Comparison of ENCODE assay signal across 30 cellular contexts in genomic region chr5:96014395-96014794, GRCh38.
"Had no signal": no experiment of that assay in that cellular context is flagged by ENCODE, and none has a peak within 500 bp of the region (broad histone marks: within the 10 kb centered on the region; RNA-seq: fewer than 3 reads in every experiment).

No MANE protein-coding gene starts in this region.

- H3K27me3 ChIP-seq: ascending aorta had no signal

- H2AFZ ChIP-seq: PC-9 had no signal

- H3K27ac ChIP-seq: ascending aorta, PC-9 had no signal

- H3K4me3 Mint-ChIP-seq: activated CD4-positive, alpha-beta T cell treated with anti-CD3 and anti-CD28 coated beads for 36 hours; activated CD4-positive, alpha-beta T cell treated with anti-CD3 and anti-CD28 coated beads, Interleukin-2, amount 10 ng/mL, durations not matched to agents 7 days and 5 days; activated CD8-positive, alpha-beta T cell treated with anti-CD3 and anti-CD28 coated beads, Interleukin-2, amount 10 ng/mL, durations not matched to agents 7 days and 5 days; activated naive CD4-positive, alpha-beta T cell treated with anti-CD3 and anti-CD28 coated beads, Interleukin-2, amount 50 U/mL, for 24 hours; activated naive CD8-positive, alpha-beta T cell treated with anti-CD3 and anti-CD28 coated beads, Interleukin-2, amount 10 ng/mL, durations not matched to agents 7 days and 5 days; activated T-cell treated with anti-CD3 and anti-CD28 coated beads, Interleukin-2, amount 50 U/mL, for 24 hours; T-helper 2 cell treated with Interferon-gamma antibody and Interleukin-4, amounts not matched to agents 5 μg/mL and 100 μg/mL, for 36 hours; WTC11 had no signal

- ATAC-seq: activated CD4-positive, alpha-beta T cell treated with anti-CD3 and anti-CD28 coated beads for 36 hours; activated CD4-positive, CD25-positive, alpha-beta regulatory T cell treated with anti-CD3 and anti-CD28 coated beads, Interleukin-2, amount 50 U/mL, for 24 hours; activated CD8-positive, alpha-beta T cell treated with anti-CD3 and anti-CD28 coated beads, Interleukin-2, amount 10 ng/mL, durations not matched to agents 7 days and 5 days; WTC11 had no signal

- H3K4me1 Mint-ChIP-seq: activated CD4-positive, alpha-beta T cell treated with anti-CD3 and anti-CD28 coated beads for 36 hours; activated naive CD4-positive, alpha-beta T cell treated with anti-CD3 and anti-CD28 coated beads, Interleukin-2, amount 50 U/mL, for 24 hours; WTC11 had no signal

- H3K4me3 ChIP-seq: ascending aorta, PC-9 had no signal

- DNase-seq: activated CD4-positive, alpha-beta T cell treated with anti-CD3 and anti-CD28 coated beads for 36 hours; activated CD4-positive, alpha-beta T cell treated with anti-CD3 and anti-CD28 coated beads, Interleukin-2, amount 10 ng/mL, durations not matched to agents 7 days and 5 days; activated CD4-positive, alpha-beta T cell treated with anti-CD3 and anti-CD28 coated beads, Interleukin-2, amount 50 U/mL, for 48 hours; activated CD8-positive, alpha-beta T cell treated with anti-CD3 and anti-CD28 coated beads, Interleukin-2, amount 10 ng/mL, durations not matched to agents 7 days and 5 days; activated gamma-delta T cell; activated naive CD4-positive, alpha-beta T cell treated with Interleukin-2 at 50 U/mL for 16 hours; activated naive CD8-positive, alpha-beta T cell treated with anti-CD3 and anti-CD28 coated beads, Interleukin-2, amount 10 ng/mL, durations not matched to agents 7 days and 5 days; activated T-cell treated with anti-CD3 and anti-CD28 coated beads, Interleukin-2, amount 50 U/mL, for 24 hours; amygdala; caudate nucleus; cerebellar nuclear complex; NCI-H1092 treated with DMSO at 0.1 percent for 48 hours; NCI-H1417; NCI-H146; NCI-H187; NCI-H2029 treated with DMSO at 0.1 percent for 48 hours; NCI-H2107; NCI-H2171; NCI-H510A; NCI-H526; NCI-H748 treated with DMSO at 0.1 percent for 48 hours; NK-92 treated with Interleukin-12 subunit alpha and Interleukin-12 subunit beta, amount 100 ng/mL, for 24 hours; PC-9; Right ventricle myocardium superior had no signal

- H3K9me3 ChIP-seq: ascending aorta had no signal

- H3K27me3 Mint-ChIP-seq: activated CD4-positive, alpha-beta T cell treated with anti-CD3 and anti-CD28 coated beads for 36 hours; activated CD4-positive, alpha-beta T cell treated with anti-CD3 and anti-CD28 coated beads, Interleukin-2, amount 10 ng/mL, durations not matched to agents 7 days and 5 days; activated naive CD4-positive, alpha-beta T cell treated with anti-CD3 and anti-CD28 coated beads, Interleukin-2, amount 50 U/mL, for 24 hours; activated naive CD8-positive, alpha-beta T cell treated with anti-CD3 and anti-CD28 coated beads, Interleukin-2, amount 10 ng/mL, durations not matched to agents 7 days and 5 days had no signal

- H3K36me3 Mint-ChIP-seq: activated naive CD8-positive, alpha-beta T cell treated with anti-CD3 and anti-CD28 coated beads, Interleukin-2, amount 10 ng/mL, durations not matched to agents 7 days and 5 days; WTC11 had no signal

- H3K36me3 ChIP-seq: ascending aorta had no signal

- H3K27ac Mint-ChIP-seq: activated CD4-positive, alpha-beta T cell treated with anti-CD3 and anti-CD28 coated beads for 36 hours; activated CD4-positive, alpha-beta T cell treated with anti-CD3 and anti-CD28 coated beads, Interleukin-2, amount 10 ng/mL, durations not matched to agents 7 days and 5 days; activated CD8-positive, alpha-beta T cell treated with anti-CD3 and anti-CD28 coated beads, Interleukin-2, amount 10 ng/mL, durations not matched to agents 7 days and 5 days; activated naive CD4-positive, alpha-beta T cell treated with anti-CD3 and anti-CD28 coated beads, Interleukin-2, amount 50 U/mL, for 24 hours; activated naive CD8-positive, alpha-beta T cell treated with anti-CD3 and anti-CD28 coated beads, Interleukin-2, amount 10 ng/mL, durations not matched to agents 7 days and 5 days; activated T-cell treated with anti-CD3 and anti-CD28 coated beads, Interleukin-2, amount 50 U/mL, for 24 hours; activated T-helper 2 cell treated with anti-CD3 and anti-CD28 coated beads, Interferon-gamma antibody, Interleukin-2, Interleukin-4, amounts not matched to agents 10 μg/mL and 5 μg/mL and 100 μg/mL, durations not matched to agents 14 hours and 24 hours and 36 hours; T-helper 2 cell treated with Interferon-gamma antibody and Interleukin-4, amounts not matched to agents 5 μg/mL and 100 μg/mL, for 36 hours; WTC11 had no signal

- H3K4me2 ChIP-seq: PC-9 had no signal
